11 cellular contexts compared by ENCODE assay signal in the genomic region with DNA sequence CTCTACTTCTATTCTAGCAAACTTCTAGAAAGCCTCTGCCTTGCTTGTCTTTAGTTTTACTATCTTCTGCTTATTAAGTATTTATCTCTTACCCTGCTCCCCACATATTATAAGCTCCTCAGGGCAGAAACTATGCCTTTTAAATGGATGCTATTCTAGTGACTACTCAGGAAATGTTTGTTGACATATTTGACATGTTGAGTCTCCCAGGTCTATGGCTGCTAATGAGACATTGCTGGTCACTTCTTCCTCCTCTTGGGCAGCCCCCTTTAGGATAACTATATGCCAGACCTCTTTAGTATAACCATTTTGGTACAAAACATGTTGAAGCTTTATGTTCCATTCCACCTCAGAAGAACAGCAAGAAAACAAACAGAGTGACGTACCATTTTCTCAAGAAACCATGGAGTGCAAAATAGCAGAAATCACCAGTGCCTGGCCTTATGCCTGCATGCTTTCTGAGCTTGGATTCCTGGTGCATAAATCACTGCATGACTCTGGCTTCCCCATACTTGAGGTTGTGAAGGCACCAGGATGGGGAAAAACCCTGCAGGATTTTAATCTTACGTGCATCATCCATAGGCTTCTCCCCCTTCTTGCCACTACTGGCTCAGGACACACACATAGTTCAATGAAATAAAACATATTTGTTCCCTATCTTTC.
DNase-seq lines count a peak whose midpoint lies in the region; ATAC-seq and TF ChIP-seq lines count a peak whose summit lies in the region.
"Had no signal": no experiment of that assay in that cellular context is flagged by ENCODE, and none has a peak within 500 bp of the region (broad histone marks: within the 10 kb centered on the region; RNA-seq: fewer than 3 reads in every experiment).

No MANE protein-coding gene starts in this region.

- no peaks in the 10 kb centered on the region for H3K27me3 ChIP-seq in mesendoderm (ENCODE audit: insufficient read depth, low read length, poor library complexity)

- H2BK120ac ChIP-seq in mesendoderm (ENCODE audit: low read depth, low read length): no peak overlapping the region

- no peaks in the 10 kb centered on the region for H3K36me3 ChIP-seq in mesendoderm (ENCODE audit: control insufficient read depth, insufficient read depth, low read length)

- WGBS in mesendoderm (ENCODE audit: extremely low coverage, insufficient coverage, low lambda C conversion rate): no CpG with 5 or more reads among the region's 2 CpGs

- no peaks in the 10 kb centered on the region for H3K79me2 ChIP-seq in mesendoderm (ENCODE audit: control insufficient read depth, insufficient read depth, low read length)

- peak overlapping the region; percentile 9 for H3K18ac ChIP-seq in mesendoderm (ENCODE audit: low read length)

- no peak for TF ChIP-seq CTCF in coronary artery (IDR thresholded peaks at IDR 0.05)

- H2AK5ac ChIP-seq in mesendoderm (ENCODE audit: low read length): no peak overlapping the region

- no peak overlapping the region for H3K56ac ChIP-seq in mesendoderm (ENCODE audit: low read length)

- H3K4me2 ChIP-seq in mesendoderm (ENCODE audit: low read length): no peak overlapping the region

- ATAC-seq in HG03108 (IDR thresholded peaks at IDR 0.05; ENCODE audit: unreplicated experiment): no peak
- ATAC-seq: activated T-helper 17 cell treated with anti-CD3 and anti-CD28 coated beads, Interleukin-2, amount 50 U/mL, for 72 hours had no signal

- no peaks in the 10 kb centered on the region for H3K79me1 ChIP-seq in mesendoderm (ENCODE audit: low read length)

- peaks cover 7% of the 10 kb centered on the region for H3K4me1 ChIP-seq in mesendoderm (ENCODE audit: control insufficient read depth, low read depth, low read length)

- peak overlapping the region; percentile 28 for H2BK15ac ChIP-seq in mesendoderm (replicated peaks; ENCODE audit: low read depth)

- no peak overlapping the region for H2BK5ac ChIP-seq in mesendoderm (ENCODE audit: low read length)

- no peak overlapping the region for H3K9ac ChIP-seq in mesendoderm (ENCODE audit: low read length)

- DNase-seq in AG08396 (ENCODE audit: low spot score): peak; percentile 72
- DNase-seq in NCI-H226: peak; percentile 97
- DNase-seq in coronary artery (ENCODE audit: low spot score): no peak
- no peak for DNase-seq in mesendoderm
- no peak for DNase-seq in SIG-M5 treated with dmso at 0.1 percent for 504 hours (lab: John Stamatoyannopoulos, UW; ENCODE audit: unreplicated experiment)
- no peak for DNase-seq in foreskin melanocyte
- DNase-seq in NCI-H69 (lab: John Stamatoyannopoulos, UW): no peak
- DNase-seq: effector CD4-positive, alpha-beta T cell; stimulated activated naive CD4-positive, alpha-beta T cell had no signal

- no peak overlapping the region for H3K4ac ChIP-seq in mesendoderm (ENCODE audit: low read depth, low read length)

- no peak overlapping the region for H4K5ac ChIP-seq in mesendoderm (ENCODE audit: low read length)

- H3K4me3 ChIP-seq in coronary artery (no peak overlapping the region), mesendoderm (ENCODE audit: low read length) (no peak overlapping the region)

- H3K23ac ChIP-seq in mesendoderm (ENCODE audit: low read length): no peak overlapping the region

- no peak overlapping the region for H4K8ac ChIP-seq in mesendoderm (ENCODE audit: low read depth, low read length)

- H3K27ac ChIP-seq in coronary artery (peak overlapping the region; percentile 25 to 75), mesendoderm (ENCODE audit: low read depth, low read length) (no peak overlapping the region)

Comparison
In these comparisons a context has a peak if more than half of its experiments do, and no peak if none do; other contexts are left out.
1. DNase-seq: peak in AG08396 (single experiment) and NCI-H226 (single experiment); none in coronary artery (single experiment), mesendoderm (single experiment), SIG-M5 treated with dmso at 0.1 percent for 504 hours (single experiment), foreskin melanocyte (single experiment) and NCI-H69 (single experiment).